Comparison of ENCODE assay signal across 1 cellular context in genomic region chr2:74529357-74530238, GRCh38.
TF ChIP-seq lines count a peak whose summit lies in the region.

Gene AUP1 (minus strand): TSS chr2:74529706. CDS start chr2:74529629, 77 bp downstream.
Gene HTRA2 (plus strand): TSS chr2:74529933. CDS start chr2:74530007, 74 bp downstream.

TF ChIP-seq in HepG2, 621 proteins besides CTCF, POLR2A, EP300 and RAD21 (continued from another document and continues in another):
- TF ChIP-seq TFDP2 (CRISPR knock-in tag; IDR thresholded peaks at IDR 0.05) (peak; percentile 74), HHEX (CRISPR knock-in tag; IDR thresholded peaks at IDR 0.05) (peak; percentile 44; the same call in 1 of the 2 replicates), SKI (IDR thresholded peaks at IDR 0.05; ENCODE audit: partially characterized antibody) (peak; percentile 76), ZNF235 (CRISPR knock-in tag; IDR thresholded peaks at IDR 0.05; ENCODE audit: borderline replicate concordance) (peak; percentile 83; the same call in 1 of the 2 replicates), POLR2G (IDR thresholded peaks at IDR 0.05; ENCODE audit: low read depth, low read length) (peak; percentile 98), SRY (CRISPR knock-in tag; IDR thresholded peaks at IDR 0.05) (0 out of 2 replicates have a peak, but pooled peaks have one; percentile 64), ZNF776 (CRISPR knock-in tag; IDR thresholded peaks at IDR 0.05) (peak; percentile 64; the same call in 1 of the 2 replicates), FLYWCH1 (CRISPR knock-in tag; IDR thresholded peaks at IDR 0.05) (0 out of 2 replicates have a peak, but pooled peaks have one; percentile 13), PRMT3 (CRISPR knock-in tag; IDR thresholded peaks at IDR 0.05; ENCODE audit: borderline replicate concordance, low read depth) (0 out of 2 replicates have a peak, but pooled peaks have one; percentile 39), TBL1XR1 (IDR thresholded peaks at IDR 0.05; ENCODE audit: borderline replicate concordance, low read length, partially characterized antibody) (peak; percentile 76), ZNF430 (CRISPR knock-in tag; IDR thresholded peaks at IDR 0.05) (peak; percentile 62), ZNF564 (CRISPR knock-in tag; IDR thresholded peaks at IDR 0.05) (peak; percentile 94), GTF3A (CRISPR knock-in tag; conservative IDR thresholded peaks at IDR 0.05) (no peak), ZNF615 (CRISPR knock-in tag; IDR thresholded peaks at IDR 0.05; ENCODE audit: borderline replicate concordance) (peak; percentile 92; the same call in 1 of the 2 replicates), SALL2 (CRISPR knock-in tag; IDR thresholded peaks at IDR 0.05) (peak; percentile 71), TMF1 (CRISPR knock-in tag; IDR thresholded peaks at IDR 0.05; ENCODE audit: low read depth) (peak; percentile 51; the same call in 1 of the 2 replicates), ATF7 (IDR thresholded peaks at IDR 0.05) (no peak), ATF7 (CRISPR knock-in tag; IDR thresholded peaks at IDR 0.05) (0 out of 2 replicates have a peak, but pooled peaks have one; percentile 31), CBX5 (CRISPR knock-in tag; IDR thresholded peaks at IDR 0.05; ENCODE audit: borderline replicate concordance) (0 out of 2 replicates have a peak, but pooled peaks have one; percentile 83), SIN3B (IDR thresholded peaks at IDR 0.05; ENCODE audit: low read length) (peak; percentile 77; the same call in 1 of the 2 replicates), POGZ (CRISPR knock-in tag; IDR thresholded peaks at IDR 0.05) (peak; percentile 92), E2F5 (CRISPR knock-in tag; conservative IDR thresholded peaks at IDR 0.05) (0 out of 2 replicates have a peak, but pooled peaks have one; percentile 36), ZNF331 (CRISPR knock-in tag; IDR thresholded peaks at IDR 0.05) (0 out of 2 replicates have a peak, but pooled peaks have one; percentile 45), ZNF737 (CRISPR knock-in tag; IDR thresholded peaks at IDR 0.05; ENCODE audit: borderline replicate concordance) (0 out of 2 replicates have a peak, but pooled peaks have one; percentile 42), RFXANK (CRISPR knock-in tag; IDR thresholded peaks at IDR 0.05) (no peak), ZGPAT (CRISPR knock-in tag; IDR thresholded peaks at IDR 0.05) (peak; percentile 98), IRF2 (CRISPR knock-in tag; IDR thresholded peaks at IDR 0.05) (peak; percentile 97), BHLHE40 (IDR thresholded peaks at IDR 0.05; ENCODE audit: low read length) (peak; percentile 32; the same call in 1 of the 2 replicates), DNMT1 (CRISPR knock-in tag; IDR thresholded peaks at IDR 0.05) (peak; percentile 91; the same call in 1 of the 2 replicates), ZNF670 (CRISPR knock-in tag; IDR thresholded peaks at IDR 0.05; ENCODE audit: borderline replicate concordance) (no peak), ETV6 (CRISPR knock-in tag; conservative IDR thresholded peaks at IDR 0.05) (peak; percentile 93; the same call in 1 of the 2 replicates), SIX4 (CRISPR knock-in tag; IDR thresholded peaks at IDR 0.05) (no peak), CEBPG (CRISPR knock-in tag; IDR thresholded peaks at IDR 0.05) (0 out of 2 replicates have a peak, but pooled peaks have one; percentile 16), IKZF5 (CRISPR knock-in tag; IDR thresholded peaks at IDR 0.05) (peak; percentile 85), STAG1 (CRISPR knock-in tag; IDR thresholded peaks at IDR 0.05) (peak; percentile 19), ZSCAN31 (CRISPR knock-in tag; IDR thresholded peaks at IDR 0.05; ENCODE audit: low read depth) (peak; percentile 87; the same call in 1 of the 2 replicates), ZNF691 (CRISPR knock-in tag; IDR thresholded peaks at IDR 0.05; ENCODE audit: borderline replicate concordance, low read depth) (peak; percentile 68), CREB1 (IDR thresholded peaks at IDR 0.05) (peak; percentile 65), CREB1 (CRISPR knock-in tag; IDR thresholded peaks at IDR 0.05) (peak; percentile 93), GLI4 (CRISPR knock-in tag; IDR thresholded peaks at IDR 0.05; ENCODE audit: borderline replicate concordance) (no peak; the same call in 1 of the 2 replicates), GATAD2A (CRISPR knock-in tag; IDR thresholded peaks at IDR 0.05) (peak; percentile 62), ZNF891 (CRISPR knock-in tag; IDR thresholded peaks at IDR 0.05) (no peak)
- TF ChIP-seq, protein P1, sequence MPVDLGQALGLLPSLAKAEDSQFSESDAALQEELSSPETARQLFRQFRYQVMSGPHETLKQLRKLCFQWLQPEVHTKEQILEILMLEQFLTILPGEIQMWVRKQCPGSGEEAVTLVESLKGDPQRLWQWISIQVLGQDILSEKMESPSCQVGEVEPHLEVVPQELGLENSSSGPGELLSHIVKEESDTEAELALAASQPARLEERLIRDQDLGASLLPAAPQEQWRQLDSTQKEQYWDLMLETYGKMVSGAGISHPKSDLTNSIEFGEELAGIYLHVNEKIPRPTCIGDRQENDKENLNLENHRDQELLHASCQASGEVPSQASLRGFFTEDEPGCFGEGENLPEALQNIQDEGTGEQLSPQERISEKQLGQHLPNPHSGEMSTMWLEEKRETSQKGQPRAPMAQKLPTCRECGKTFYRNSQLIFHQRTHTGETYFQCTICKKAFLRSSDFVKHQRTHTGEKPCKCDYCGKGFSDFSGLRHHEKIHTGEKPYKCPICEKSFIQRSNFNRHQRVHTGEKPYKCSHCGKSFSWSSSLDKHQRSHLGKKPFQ (CRISPR knock-in tag; IDR thresholded peaks at IDR 0.05; ENCODE audit: insufficient replicate concordance): peak; percentile 18
- TF ChIP-seq, protein P2, sequence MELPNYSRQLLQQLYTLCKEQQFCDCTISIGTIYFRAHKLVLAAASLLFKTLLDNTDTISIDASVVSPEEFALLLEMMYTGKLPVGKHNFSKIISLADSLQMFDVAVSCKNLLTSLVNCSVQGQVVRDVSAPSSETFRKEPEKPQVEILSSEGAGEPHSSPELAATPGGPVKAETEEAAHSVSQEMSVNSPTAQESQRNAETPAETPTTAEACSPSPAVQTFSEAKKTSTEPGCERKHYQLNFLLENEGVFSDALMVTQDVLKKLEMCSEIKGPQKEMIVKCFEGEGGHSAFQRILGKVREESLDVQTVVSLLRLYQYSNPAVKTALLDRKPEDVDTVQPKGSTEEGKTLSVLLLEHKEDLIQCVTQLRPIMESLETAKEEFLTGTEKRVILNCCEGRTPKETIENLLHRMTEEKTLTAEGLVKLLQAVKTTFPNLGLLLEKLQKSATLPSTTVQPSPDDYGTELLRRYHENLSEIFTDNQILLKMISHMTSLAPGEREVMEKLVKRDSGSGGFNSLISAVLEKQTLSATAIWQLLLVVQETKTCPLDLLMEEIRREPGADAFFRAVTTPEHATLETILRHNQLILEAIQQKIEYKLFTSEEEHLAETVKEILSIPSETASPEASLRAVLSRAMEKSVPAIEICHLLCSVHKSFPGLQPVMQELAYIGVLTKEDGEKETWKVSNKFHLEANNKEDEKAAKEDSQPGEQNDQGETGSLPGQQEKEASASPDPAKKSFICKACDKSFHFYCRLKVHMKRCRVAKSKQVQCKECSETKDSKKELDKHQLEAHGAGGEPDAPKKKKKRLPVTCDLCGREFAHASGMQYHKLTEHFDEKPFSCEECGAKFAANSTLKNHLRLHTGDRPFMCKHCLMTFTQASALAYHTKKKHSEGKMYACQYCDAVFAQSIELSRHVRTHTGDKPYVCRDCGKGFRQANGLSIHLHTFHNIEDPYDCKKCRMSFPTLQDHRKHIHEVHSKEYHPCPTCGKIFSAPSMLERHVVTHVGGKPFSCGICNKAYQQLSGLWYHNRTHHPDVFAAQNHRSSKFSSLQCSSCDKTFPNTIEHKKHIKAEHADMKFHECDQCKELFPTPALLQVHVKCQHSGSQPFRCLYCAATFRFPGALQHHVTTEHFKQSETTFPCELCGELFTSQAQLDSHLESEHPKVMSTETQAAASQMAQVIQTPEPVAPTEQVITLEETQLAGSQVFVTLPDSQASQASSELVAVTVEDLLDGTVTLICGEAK (IDR thresholded peaks at IDR 0.05): no peak
- TF ChIP-seq, protein P2 (CRISPR knock-in tag; IDR thresholded peaks at IDR 0.05): peak; percentile 60; the same call in 1 of the 2 replicates
- TF ChIP-seq, protein P3, sequence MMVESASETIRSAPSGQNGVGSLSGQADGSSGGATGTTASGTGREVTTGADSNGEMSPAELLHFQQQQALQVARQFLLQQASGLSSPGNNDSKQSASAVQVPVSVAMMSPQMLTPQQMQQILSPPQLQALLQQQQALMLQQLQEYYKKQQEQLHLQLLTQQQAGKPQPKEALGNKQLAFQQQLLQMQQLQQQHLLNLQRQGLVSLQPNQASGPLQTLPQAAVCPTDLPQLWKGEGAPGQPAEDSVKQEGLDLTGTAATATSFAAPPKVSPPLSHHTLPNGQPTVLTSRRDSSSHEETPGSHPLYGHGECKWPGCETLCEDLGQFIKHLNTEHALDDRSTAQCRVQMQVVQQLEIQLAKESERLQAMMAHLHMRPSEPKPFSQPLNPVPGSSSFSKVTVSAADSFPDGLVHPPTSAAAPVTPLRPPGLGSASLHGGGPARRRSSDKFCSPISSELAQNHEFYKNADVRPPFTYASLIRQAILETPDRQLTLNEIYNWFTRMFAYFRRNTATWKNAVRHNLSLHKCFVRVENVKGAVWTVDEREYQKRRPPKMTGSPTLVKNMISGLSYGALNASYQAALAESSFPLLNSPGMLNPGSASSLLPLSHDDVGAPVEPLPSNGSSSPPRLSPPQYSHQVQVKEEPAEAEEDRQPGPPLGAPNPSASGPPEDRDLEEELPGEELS (CRISPR knock-in tag; IDR thresholded peaks at IDR 0.05): peak; percentile 67; the same call in 1 of the 2 replicates
- TF ChIP-seq, protein P4, sequence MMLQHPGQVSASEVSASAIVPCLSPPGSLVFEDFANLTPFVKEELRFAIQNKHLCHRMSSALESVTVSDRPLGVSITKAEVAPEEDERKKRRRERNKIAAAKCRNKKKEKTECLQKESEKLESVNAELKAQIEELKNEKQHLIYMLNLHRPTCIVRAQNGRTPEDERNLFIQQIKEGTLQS (CRISPR knock-in tag; IDR thresholded peaks at IDR 0.05): 0 out of 2 replicates have a peak, but pooled peaks have one; percentile 13
